ENCODE assay signal across 8 cellular contexts in genomic region chr17:35372846-35373531, GRCh38. TPM values are rescaled to one million over a fixed set of nuclear protein-coding genes. Genes with fewer than 3 reads are reported as not detected.
DNase-seq lines count a peak whose midpoint lies in the region; ATAC-seq and TF ChIP-seq lines count a peak whose summit lies in the region.

No MANE protein-coding gene starts in this region.

- H3K9ac ChIP-seq in SK-N-MC (ENCODE audit: insufficient read length) (peak overlapping the region; percentile 97), colonic mucosa (ENCODE audit: low read depth in 2 of 2, low read length in 2 of 2) (peak overlapping the region; percentile 76 to 88)

- H3K4me3 ChIP-seq in SK-N-MC (peak overlapping the region; percentile 95), colonic mucosa (peak overlapping the region; percentile 49), thymus (ENCODE audit: low read length) (peak overlapping the region; percentile 64)

- intact Hi-C loops in colonic mucosa (cut with DNase I): no loop called here

- H3K27me3 ChIP-seq in colonic mucosa (peaks cover 9% of the 10 kb centered on the region), thymus (ENCODE audit: control insufficient read depth, insufficient read depth) (no peaks in the 10 kb centered on the region)

- H3K27me3 Mint-ChIP-seq in mesothelial cell of epicardium (ENCODE audit: low read depth): peaks cover 73% of the 10 kb centered on the region

- peaks cover 22% of the 10 kb centered on the region for H3K36me3 Mint-ChIP-seq in mesothelial cell of epicardium

- H3K4me1 ChIP-seq in colonic mucosa (no peaks in the 10 kb centered on the region), thymus (ENCODE audit: control insufficient read depth, insufficient read depth, low read length) (peaks cover 10% of the 10 kb centered on the region)

- peaks cover 43% of the 10 kb centered on the region for H3K36me3 ChIP-seq in SK-N-MC (ENCODE audit: insufficient read depth, low read length)
- H3K36me3 ChIP-seq in colonic mucosa: no peaks in the 10 kb centered on the region
- no peaks in the 10 kb centered on the region for H3K36me3 ChIP-seq in thymus (ENCODE audit: control insufficient read depth, insufficient read depth)

- TF ChIP-seq CTCF in colonic mucosa (IDR thresholded peaks at IDR 0.05): no peak
- TF ChIP-seq CTCF in mesothelial cell of epicardium (IDR thresholded peaks at IDR 0.05; ENCODE audit: unreplicated experiment): no peak

- H3K27ac ChIP-seq in SK-N-MC: peak overlapping the region; percentile 96
- peak overlapping the region; percentile 69 for H3K27ac ChIP-seq in colonic mucosa
- H3K27ac ChIP-seq in thymus (ENCODE audit: low read depth): peak overlapping the region; percentile 77

- ATAC-seq in HG02884 (IDR thresholded peaks at IDR 0.05; ENCODE audit: unreplicated experiment): peak; percentile 20

- peak; percentile 26 for DNase-seq in EL
- DNase-seq in SK-N-MC (ENCODE audit: low read depth, low spot score): no peak
- DNase-seq in colonic mucosa: peak; percentile 31
- no peak for DNase-seq in mesothelial cell of epicardium (ENCODE audit: low spot score in 2 of 2, unreplicated experiment in 2 of 2)
- no peak for DNase-seq in NCI-H2029 treated with DMSO at 0.1 percent for 48 hours (lab: John Stamatoyannopoulos, UW)
- DNase-seq in MV-4-11 (lab: John Stamatoyannopoulos, UW): no peak

- peak overlapping the region; percentile 82 for H3K4me3 Mint-ChIP-seq in mesothelial cell of epicardium

- H3K9me3 ChIP-seq in SK-N-MC (ENCODE audit: low read depth, low read length) (peaks cover 21% of the 10 kb centered on the region), colonic mucosa (no peaks in the 10 kb centered on the region), thymus (ENCODE audit: control insufficient read depth) (no peaks in the 10 kb centered on the region)

- H3K9me3 Mint-ChIP-seq in mesothelial cell of epicardium: peaks cover 27% of the 10 kb centered on the region

- peaks cover 18% of the 10 kb centered on the region for H3K4me1 Mint-ChIP-seq in mesothelial cell of epicardium

- WGBS in thymus: 0% methylated on average over 25 of the region's 25 CpGs

- peak overlapping the region; percentile 95 for H3K27ac Mint-ChIP-seq in mesothelial cell of epicardium

RNA-seq across cellular contexts. Expression of gene SLFN11, which starts 0.4 kb away (rescaled TPM):
- total RNA-seq in colonic mucosa: 1 to 10 TPM; 3.6 to 9.1 TPM
- total RNA-seq in mesothelial cell of epicardium: 34.1 to 37.7 TPM (median 36.9 TPM) in 3 replicates
- 9.4 TPM for polyA plus RNA-seq in thymus

RNA-seq across cellular contexts. Expression of gene SLFN12, which starts 59.3 kb away (rescaled TPM):
- total RNA-seq in colonic mucosa: 1 to 10 TPM; 1.3 to 2.0 TPM
- total RNA-seq in mesothelial cell of epicardium: 18.4 to 19.5 TPM (median 18.8 TPM) in 3 replicates
- 3.4 TPM for polyA plus RNA-seq in thymus

Comparison
In these comparisons a context has a peak if more than half of its experiments do, and no peak if none do; other contexts are left out.
1. DNase-seq: peak in EL (single experiment) and colonic mucosa (single experiment); none in SK-N-MC (single experiment), mesothelial cell of epicardium (0 of 2), NCI-H2029 treated with DMSO at 0.1 percent for 48 hours (single experiment) and MV-4-11 (single experiment).
2. Peak in every context shown above with its lines, with median percentiles within 50 percentile points of each other: H3K27ac ChIP-seq and H3K4me3 ChIP-seq.